8 cellular contexts compared by ENCODE assay signal in genomic region chr10:51960494-51960895, GRCh38.
DNase-seq lines count a peak whose midpoint lies in the region; ATAC-seq, FAIRE-seq and TF ChIP-seq lines count a peak whose summit lies in the region.

No MANE protein-coding gene starts in this region.

- H2BK120ac ChIP-seq in H1 (replicated peaks; ENCODE audit: low read depth, low read length): no peak overlapping the region

- no peaks in the 10 kb centered on the region for H3K4me1 Mint-ChIP-seq in activated CD4-positive, alpha-beta memory T cell treated with anti-CD3 and anti-CD28 coated beads for 36 hours (ENCODE audit: low read depth)

- TF ChIP-seq EP300 in H1 (IDR thresholded peaks at IDR 0.05; ENCODE audit: borderline replicate concordance in 1 of 2, low read depth in 2 of 2, low read length in 2 of 2): no peak

- peaks cover 14% of the 10 kb centered on the region for H3K27me3 Mint-ChIP-seq in activated CD4-positive, alpha-beta memory T cell treated with anti-CD3 and anti-CD28 coated beads for 36 hours

- no peak overlapping the region for H3K27ac Mint-ChIP-seq in activated CD4-positive, alpha-beta memory T cell treated with anti-CD3 and anti-CD28 coated beads for 36 hours

- no peaks in the 10 kb centered on the region for H3K23me2 ChIP-seq in H1 (ENCODE audit: low read depth, low read length)

- H2AK5ac ChIP-seq in H1 (ENCODE audit: low read depth, low read length): no peak overlapping the region

- ATAC-seq in HG02763 (IDR thresholded peaks at IDR 0.05; ENCODE audit: unreplicated experiment) (peak; percentile 57), GM19324 (IDR thresholded peaks at IDR 0.05; ENCODE audit: low FRiP score, unreplicated experiment) (no peak)

- 16% methylated on average over 8 of the region's 8 CpGs; no CpG with 5 or more reads in 1 of the 2 experiments for WGBS in H1 (ENCODE audit: extremely low coverage in 1 of 2, insufficient coverage in 1 of 2, insufficient read length in 1 of 2, insufficient replicate concordance in 2 of 2, low coverage in 1 of 2, low lambda C conversion rate in 2 of 2, missing lambda C conversion rate in 1 of 2), 2 experiments

- peak overlapping the region; percentile 72 for H4K5ac ChIP-seq in H1 (ENCODE audit: insufficient read length, low read depth, low read length)

- H3K36me3 ChIP-seq in H1 (ENCODE audit: control insufficient read depth in 2 of 4, insufficient read depth in 4 of 4, low read length in 3 of 4): no peaks in the 10 kb centered on the region

- no peak for TF ChIP-seq POLR2A in H1 (IDR thresholded peaks at IDR 0.05; ENCODE audit: control extremely low read depth in 1 of 2, low read depth in 2 of 2, low read length in 2 of 2)

- no peak overlapping the region for H3K56ac ChIP-seq in H1 (replicated peaks; ENCODE audit: insufficient read length, low read depth, low read length)

- peak overlapping the region in 1 of 4 experiments; percentile 34; a peak in 2 of 7 replicates for H3K9ac ChIP-seq in H1 (replicated peaks in 1 of 4; ENCODE audit: extremely low read depth in 1 of 4, low read depth in 3 of 4, low read length in 3 of 4)

- no peak overlapping the region for H2BK5ac ChIP-seq in H1 (ENCODE audit: low read depth, low read length)

- TF ChIP-seq RAD21 in H1 (IDR thresholded peaks at IDR 0.05 in 1 of 2, conservative IDR thresholded peaks at IDR 0.05 in 1 of 2; ENCODE audit: low read depth in 2 of 2, low read length in 2 of 2): peak; percentile 70 to 78

- peak overlapping the region; percentile 92; the same call in 1 of the 2 replicates for H2AFZ ChIP-seq in H1 (ENCODE audit: low read length)

- H3K79me1 ChIP-seq in H1 (ENCODE audit: low read depth, low read length): no peaks in the 10 kb centered on the region

- DNase-seq in NCI-H1694 (lab: John Stamatoyannopoulos, UW) (peak; percentile 32), NCI-H1694 treated with DMSO at 0.1 percent for 48 hours (lab: John Stamatoyannopoulos, UW) (no peak), NCI-H524 treated with DMSO at 0.1 percent for 48 hours (lab: John Stamatoyannopoulos, UW) (peak; percentile 10), H1 (ENCODE audit: low read depth in 1 of 2, low spot score in 2 of 2) (no peak), medulla oblongata (ENCODE audit: extremely low spot score) (peak; percentile 72)
- DNase-seq in activated CD4-positive, alpha-beta memory T cell treated with anti-CD3 and anti-CD28 coated beads for 36 hours: no peak

- no peak overlapping the region for H3K14ac ChIP-seq in H1 (ENCODE audit: insufficient read length)

- H3K4me3 Mint-ChIP-seq in activated CD4-positive, alpha-beta memory T cell treated with anti-CD3 and anti-CD28 coated beads for 36 hours: no peak overlapping the region

- peak; percentile 86 for FAIRE-seq in H1 (lab: Jason Lieb, UNC)

- H2BK20ac ChIP-seq in H1 (ENCODE audit: low read length): no peak overlapping the region

- no peak overlapping the region for H2BK15ac ChIP-seq in H1 (ENCODE audit: low read length)

- no peaks in the 10 kb centered on the region for H4K20me1 ChIP-seq in H1 (replicated peaks in 1 of 2; ENCODE audit: control insufficient read depth in 1 of 2, insufficient read depth in 2 of 2, low read length in 2 of 2)

- H3K27ac ChIP-seq in H1 (ENCODE audit: low read depth, low read length): no peak overlapping the region

- no peak overlapping the region for H3K18ac ChIP-seq in H1 (ENCODE audit: extremely low read depth, low read length)

- H3K9me3 Mint-ChIP-seq in activated CD4-positive, alpha-beta memory T cell treated with anti-CD3 and anti-CD28 coated beads for 36 hours: no peaks in the 10 kb centered on the region

- intact Hi-C loops in activated CD4-positive, alpha-beta memory T cell treated with anti-CD3 and anti-CD28 coated beads for 36 hours (cut with micrococcal nuclease): loop anchor here (1.0 to 5.0 kb wide), 3 partner anchors 257 to 950 kb away; no protein-coding TSS in a partner anchor

- TF ChIP-seq CTCF in H1 (IDR thresholded peaks at IDR 0.05; ENCODE audit: control extremely low read depth in 1 of 3, insufficient read depth in 1 of 3, low read depth in 1 of 3, low read length in 3 of 3): peak in 2 of 3 experiments; percentile 31 to 44; a peak in 2 of 4 replicates

- H2BK12ac ChIP-seq in H1 (ENCODE audit: low read depth, low read length): no peak overlapping the region

- H3K4me2 ChIP-seq in H1 (ENCODE audit: insufficient read depth in 1 of 2, low read depth in 2 of 2, low read length in 2 of 2): peak overlapping the region in 1 of 2 experiments; percentile 31; a peak in 3 of 4 replicates

- POLR2A ChIA-PET in H1 (lab: Charles Lee; ENCODE audit: partially characterized antibody): no interaction called here
- POLR2A ChIA-PET in activated CD4-positive, alpha-beta memory T cell treated with anti-CD3 and anti-CD28 coated beads for 36 hours (lab: Charles Lee): no interaction called here

- no peaks in the 10 kb centered on the region for H3K27me3 ChIP-seq in H1 (replicated peaks in 1 of 4; ENCODE audit: control insufficient read depth in 3 of 4, extremely low read depth in 1 of 4, insufficient read depth in 3 of 4, low read length in 3 of 4)

- H3K36me3 Mint-ChIP-seq in activated CD4-positive, alpha-beta memory T cell treated with anti-CD3 and anti-CD28 coated beads for 36 hours: no peaks in the 10 kb centered on the region

- no peak overlapping the region for H4K8ac ChIP-seq in H1 (ENCODE audit: extremely low read depth, insufficient read depth, low read length)

- H3K23ac ChIP-seq in H1 (ENCODE audit: insufficient read length): no peak overlapping the region

- peaks cover 0 to 4% (median 3%) of the 10 kb centered on the region in 4 experiments; a peak in 4 of 7 replicates for H3K4me1 ChIP-seq in H1 (replicated peaks in 1 of 4; ENCODE audit: control insufficient read depth in 3 of 4, insufficient read depth in 4 of 4, low read length in 3 of 4)

- 0 out of 8 replicates have a peak overlapping the region, but pooled peaks of 1 of the 4 experiments have one; percentile 20 for H3K4me3 ChIP-seq in H1 (ENCODE audit: extremely low read depth in 1 of 4, insufficient read depth in 2 of 4, low read depth in 3 of 4, low read length in 4 of 4)

- H3K9me3 ChIP-seq in H1 (ENCODE audit: insufficient read depth in 2 of 2, low read depth in 1 of 2, low read length in 1 of 2): no peaks in the 10 kb centered on the region

- no peaks in the 10 kb centered on the region for H3K79me2 ChIP-seq in H1 (ENCODE audit: control insufficient read depth in 1 of 2, insufficient read depth in 2 of 2, low read length in 2 of 2)

- CTCF ChIA-PET in H1 (lab: Charles Lee; ENCODE audit: partially characterized antibody): interaction anchor here (0.5 to 2.1 kb wide), 29 partner anchors 10 to 898 kb away, joined by 3 to 10 read pairs (median 3); no protein-coding TSS in a partner anchor
- CTCF ChIA-PET in activated CD4-positive, alpha-beta memory T cell treated with anti-CD3 and anti-CD28 coated beads for 36 hours (lab: Charles Lee): interaction anchor here (0.7 to 4.7 kb wide), 5 partner anchors 9 to 897 kb away, joined by 3 to 45 read pairs (median 3); no protein-coding TSS in a partner anchor

- H4K91ac ChIP-seq in H1 (replicated peaks; ENCODE audit: insufficient read length, low read length): no peak overlapping the region

- no peak overlapping the region for H3K4ac ChIP-seq in H1 (replicated peaks; ENCODE audit: insufficient read length, low read depth, low read length)

TF ChIP-seq in H1, 55 proteins besides CTCF, POLR2A, EP300 and RAD21:
- TF ChIP-seq CTBP2 (IDR thresholded peaks at IDR 0.05; ENCODE audit: borderline replicate concordance, insufficient read depth, insufficient read length, low read length): no peak
- TF ChIP-seq, protein P1, sequence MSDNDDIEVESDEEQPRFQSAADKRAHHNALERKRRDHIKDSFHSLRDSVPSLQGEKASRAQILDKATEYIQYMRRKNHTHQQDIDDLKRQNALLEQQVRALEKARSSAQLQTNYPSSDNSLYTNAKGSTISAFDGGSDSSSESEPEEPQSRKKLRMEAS (IDR thresholded peaks at IDR 0.05): no peak
- TF ChIP-seq EGR1 (IDR thresholded peaks at IDR 0.05; ENCODE audit: borderline replicate concordance, low read depth, low read length): no peak
- no peak for TF ChIP-seq EZH2 (IDR thresholded peaks at IDR 0.05; ENCODE audit: low read depth, low read length, severe bottlenecking)
- TF ChIP-seq USF2 (IDR thresholded peaks at IDR 0.05; ENCODE audit: low read length): no peak
- TF ChIP-seq CBX8 (IDR thresholded peaks at IDR 0.05; ENCODE audit: borderline replicate concordance, low read depth, low read length): no peak
- no peak for TF ChIP-seq MAFK (IDR thresholded peaks at IDR 0.05; ENCODE audit: low read depth, low read length)
- TF ChIP-seq SP1 (IDR thresholded peaks at IDR 0.05; ENCODE audit: low read depth, low read length): no peak
- TF ChIP-seq BCL11A (IDR thresholded peaks at IDR 0.05; ENCODE audit: low read depth in 2 of 2, low read length in 2 of 2): no peak
- no peak for TF ChIP-seq HDAC6 (IDR thresholded peaks at IDR 0.05; ENCODE audit: low read depth, low read length)
- TF ChIP-seq TCF12 (IDR thresholded peaks at IDR 0.05; ENCODE audit: low read depth, low read length): no peak
- no peak for TF ChIP-seq HDAC2 (IDR thresholded peaks at IDR 0.05; ENCODE audit: borderline replicate concordance in 1 of 2, low read depth in 2 of 2, low read length in 2 of 2)
- TF ChIP-seq RFX5 (IDR thresholded peaks at IDR 0.05; ENCODE audit: borderline replicate concordance, low read depth, low read length): no peak

Comparison
In these comparisons a context has a peak if more than half of its experiments do, and no peak if none do; other contexts are left out.
1. DNase-seq: peak in NCI-H1694 (single experiment), NCI-H524 treated with DMSO at 0.1 percent for 48 hours (single experiment) and medulla oblongata (single experiment); none in NCI-H1694 treated with DMSO at 0.1 percent for 48 hours (single experiment), H1 (0 of 2) and activated CD4-positive, alpha-beta memory T cell treated with anti-CD3 and anti-CD28 coated beads for 36 hours (single experiment).